ENCODE assay signal across 14 cellular contexts in the genomic region with DNA sequence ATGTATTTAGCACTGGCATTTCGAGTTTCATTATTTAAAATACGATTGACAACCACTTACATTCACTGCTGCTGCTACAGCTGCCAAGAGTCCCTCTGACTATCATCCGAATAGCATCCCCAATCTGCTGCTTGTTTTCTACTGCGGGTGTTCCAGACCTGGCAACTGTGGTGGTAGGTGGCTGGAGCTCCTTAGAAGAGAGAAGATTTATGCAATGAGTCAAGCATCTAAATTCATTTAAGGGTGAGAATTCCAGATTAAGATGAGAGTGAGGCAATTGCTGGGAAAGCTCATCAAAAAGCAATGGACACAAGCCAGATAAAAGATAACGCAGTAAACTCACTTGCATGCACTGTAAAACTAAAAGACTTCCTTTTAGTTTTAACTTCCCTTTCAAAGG. TPM values are rescaled to one million over a fixed set of nuclear protein-coding genes. Genes with fewer than 3 reads are reported as not detected.
DNase-seq lines count a peak whose midpoint lies in the region; ATAC-seq, FAIRE-seq and TF ChIP-seq lines count a peak whose summit lies in the region.
"Had no signal": no experiment of that assay in that cellular context is flagged by ENCODE, and none has a peak within 500 bp of the region (broad histone marks: within the 10 kb centered on the region; RNA-seq: fewer than 3 reads in every experiment).

No MANE protein-coding gene starts in this region.

- H3K4me1 ChIP-seq in A549 (peaks cover 40% of the 10 kb centered on the region), RWPE2 (ENCODE audit: insufficient read depth, poor library complexity, severe bottlenecking) (peaks cover 37% of the 10 kb centered on the region), esophagus muscularis mucosa (peaks cover 9 to 16% (median 10%) of the 10 kb centered on the region in 4 donors)
- H3K4me1 ChIP-seq: testis had no signal

- H3K27ac Mint-ChIP-seq in neural crest cell (ENCODE audit: unreplicated experiment): no peak overlapping the region

- H3K27me3 ChIP-seq in RWPE2 (ENCODE audit: insufficient read depth, poor library complexity, severe bottlenecking) (no peaks in the 10 kb centered on the region), esophagus muscularis mucosa (peaks cover 0 to 5% (median 0%) of the 10 kb centered on the region in 4 donors)
- H3K27me3 ChIP-seq: testis had no signal

- H3K9me3 ChIP-seq in A549 (no peaks in the 10 kb centered on the region), RWPE2 (ENCODE audit: severe bottlenecking) (no peaks in the 10 kb centered on the region), esophagus muscularis mucosa (no peaks in the 10 kb centered on the region)
- H3K9me3 ChIP-seq: testis had no signal

- FAIRE-seq in A549 (lab: Jason Lieb, UNC): no peak

- TF ChIP-seq CTCF in A549 (IDR thresholded peaks at IDR 0.05) (no peak), RWPE2 (IDR thresholded peaks at IDR 0.05; ENCODE audit: poor library complexity, severe bottlenecking) (no peak), esophagus muscularis mucosa (IDR thresholded peaks at IDR 0.05) (no peak), neural crest cell (conservative IDR thresholded peaks at IDR 0.05) (no peak), lower leg skin (IDR thresholded peaks at IDR 0.05) (no peak)

- peak overlapping the region; percentile 20 for H3K4me3 Mint-ChIP-seq in neural crest cell

- H3K4me3 ChIP-seq in A549 (peak overlapping the region; percentile 91), RWPE2 (ENCODE audit: severe bottlenecking) (no peak overlapping the region), esophagus muscularis mucosa (peak overlapping the region; percentile 69 to 84 (median 72)), lower leg skin (ENCODE audit: low read depth, poor library complexity, severe bottlenecking) (no peak overlapping the region)
- H3K4me3 ChIP-seq: testis had no signal

- WGBS in A549 (ENCODE audit: missing lambda C conversion rate): 29% methylated on average over 5 of the region's 5 CpGs
- WGBS in esophagus muscularis mucosa: 71% methylated on average over 5 of the region's 5 CpGs
- 39 to 51% methylated on average over 5 of the region's 5 CpGs for WGBS in lower leg skin, 2 donors

- no peak for TF ChIP-seq RAD21 in A549 (conservative IDR thresholded peaks at IDR 0.05 in 1 of 2, IDR thresholded peaks at IDR 0.05 in 1 of 2)

- DNase-seq in A549 (ENCODE audit: low read depth in 1 of 2, low spot score in 1 of 2) (no peak), RWPE2 (ENCODE audit: low spot score) (no peak), esophagus muscularis mucosa (ENCODE audit: extremely low spot score) (no peak), neural crest cell (ENCODE audit: low read depth, low spot score) (no peak), NCI-H82 (lab: John Stamatoyannopoulos, UW) (no peak), lower leg skin (ENCODE audit: low spot score in 2 of 2) (no peak), KBM-7 (no peak)
- DNase-seq: activated T-cell treated with anti-CD3 and anti-CD28 coated beads for 4 hours, amygdala, testis had no signal

- POLR2A ChIA-PET in A549 (lab: Yijun Ruan, JAX): interaction anchor here (0.8 to 2.3 kb wide), 6 partner anchors 10 to 972 kb away, joined by 3 to 8 read pairs (median 6); no protein-coding TSS in a partner anchor

- H3K27ac ChIP-seq in A549: peak overlapping the region; percentile 96 to 100
- H3K27ac ChIP-seq in RWPE2 (ENCODE audit: poor library complexity, severe bottlenecking): peak overlapping the region; percentile 82
- no peak overlapping the region for H3K27ac ChIP-seq in esophagus muscularis mucosa (replicated peaks in 1 of 4)
- H3K27ac ChIP-seq: testis had no signal

- peaks cover 21% of the 10 kb centered on the region for H3K36me3 Mint-ChIP-seq in neural crest cell (ENCODE audit: low read depth)

- in situ Hi-C loops in KBM-7 (cut with MboI; ENCODE audit: low pct_unique_long_range_greater_than_20kb, low sequenced_read_pairs): loop anchor here (25.0 kb wide), 1 partner anchor 1144 kb away; no protein-coding TSS in a partner anchor

- intact Hi-C loops in esophagus muscularis mucosa (cut with DNase I): loop anchor here (5.0 to 10.0 kb wide), 2 partner anchors 569 to 961 kb away; no protein-coding TSS in a partner anchor
- intact Hi-C loops in lower leg skin (cut with DNase I; ENCODE audit: low total_unique reads): no loop called here

- peaks cover 6% of the 10 kb centered on the region for H3K27me3 Mint-ChIP-seq in neural crest cell (ENCODE audit: low read depth)

- TF ChIP-seq POLR2A in A549 (IDR thresholded peaks at IDR 0.05; ENCODE audit: low read length) (no peak), esophagus muscularis mucosa (IDR thresholded peaks at IDR 0.05; ENCODE audit: low read depth) (no peak), lower leg skin (IDR thresholded peaks at IDR 0.05) (no peak)

- no peaks in the 10 kb centered on the region for H3K9me3 Mint-ChIP-seq in neural crest cell

- TF ChIP-seq EP300 in A549 (IDR thresholded peaks at IDR 0.05) (no peak), esophagus muscularis mucosa (IDR thresholded peaks at IDR 0.05) (no peak)

- CTCF ChIA-PET in A549 (lab: Yijun Ruan, JAX): interaction anchor here (1.0 to 2.8 kb wide), 8 partner anchors 22 to 1158 kb away, joined by 3 to 15 read pairs (median 4); no protein-coding TSS in a partner anchor

- peak overlapping the region; percentile 67 for H3K4me2 ChIP-seq in A549

- ATAC-seq in A549 (no peak), RWPE2 (ENCODE audit: low read depth) (no peak), HG02588 (IDR thresholded peaks at IDR 0.05; ENCODE audit: unreplicated experiment) (no peak)

- H3K36me3 ChIP-seq in RWPE2 (ENCODE audit: low read depth): peaks cover 72% of the 10 kb centered on the region
- H3K36me3 ChIP-seq in esophagus muscularis mucosa: peaks cover 0 to 57% (median 15%) of the 10 kb centered on the region in 4 donors

- peaks cover 17% of the 10 kb centered on the region for H3K4me1 Mint-ChIP-seq in neural crest cell

TF ChIP-seq in A549, 52 proteins besides CTCF, POLR2A, EP300 and RAD21 (continues in another document):
- no peak for TF ChIP-seq MAZ (IDR thresholded peaks at IDR 0.05; ENCODE audit: borderline replicate concordance, low read depth, low read length)
- no peak for TF ChIP-seq CEBPB (IDR thresholded peaks at IDR 0.05)
- TF ChIP-seq EHMT2 (IDR thresholded peaks at IDR 0.05; ENCODE audit: low read depth): no peak
- no peak for TF ChIP-seq ZNF302 (CRISPR knock-in tag; IDR thresholded peaks at IDR 0.05)
- no peak for TF ChIP-seq RARB (CRISPR knock-in tag; IDR thresholded peaks at IDR 0.05)
- TF ChIP-seq, protein P1, sequence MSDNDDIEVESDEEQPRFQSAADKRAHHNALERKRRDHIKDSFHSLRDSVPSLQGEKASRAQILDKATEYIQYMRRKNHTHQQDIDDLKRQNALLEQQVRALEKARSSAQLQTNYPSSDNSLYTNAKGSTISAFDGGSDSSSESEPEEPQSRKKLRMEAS (IDR thresholded peaks at IDR 0.05): no peak
- TF ChIP-seq, protein P2, sequence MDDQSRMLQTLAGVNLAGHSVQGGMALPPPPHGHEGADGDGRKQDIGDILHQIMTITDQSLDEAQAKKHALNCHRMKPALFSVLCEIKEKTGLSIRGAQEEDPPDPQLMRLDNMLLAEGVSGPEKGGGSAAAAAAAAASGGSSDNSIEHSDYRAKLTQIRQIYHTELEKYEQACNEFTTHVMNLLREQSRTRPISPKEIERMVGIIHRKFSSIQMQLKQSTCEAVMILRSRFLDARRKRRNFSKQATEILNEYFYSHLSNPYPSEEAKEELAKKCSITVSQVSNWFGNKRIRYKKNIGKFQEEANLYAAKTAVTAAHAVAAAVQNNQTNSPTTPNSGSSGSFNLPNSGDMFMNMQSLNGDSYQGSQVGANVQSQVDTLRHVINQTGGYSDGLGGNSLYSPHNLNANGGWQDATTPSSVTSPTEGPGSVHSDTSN (IDR thresholded peaks at IDR 0.05): no peak
- TF ChIP-seq POLR2AphosphoS2 (conservative IDR thresholded peaks at IDR 0.05; ENCODE audit: low read length): no peak

RNA-seq across cellular contexts. Expression of gene PLK2, which starts 3.9 kb away (rescaled TPM):
- 168 and 217 TPM in 2 replicates for polyA plus RNA-seq in A549 (2011; rRNA removed)
- 147 and 226 TPM in 2 replicates for polyA plus RNA-seq in A549 (2012; cell fraction: cytosol; rRNA removed)
- polyA plus RNA-seq in A549 (2012; cell fraction: nucleus; rRNA removed): 345 and 402 TPM in 2 replicates
- 230 to 257 TPM (median 240 TPM) in 3 replicates for polyA plus RNA-seq in A549 (2017; fragmentation: RNase III; extraction: RNeasy Plus Mini Kit Qiagen cat#74134 plus additional on column Dnase treatment)
- polyA minus RNA-seq in A549 (2011; rRNA and poly(A)+ RNA removed): 367 and 381 TPM in 2 replicates
- total RNA-seq in esophagus muscularis mucosa: 10 to 100 TPM; 25.7 to 56.5 (median 31.4) TPM
- 15.0 and 25.0 TPM in 2 replicates for total RNA-seq in neural crest cell
- total RNA-seq in lower leg skin: 100 to 1,000 TPM; 109 to 229 (median 153) TPM

RNA-seq across cellular contexts. Expression of gene GAPT, which starts 35.3 kb away (rescaled TPM):
- polyA plus RNA-seq in A549 (2011; rRNA removed) (not detected in 2 replicates), A549 (2017; fragmentation: RNase III; extraction: RNeasy Plus Mini Kit Qiagen cat#74134 plus additional on column Dnase treatment) (not detected in 3 replicates)
- polyA plus RNA-seq in A549 (2012; cell fraction: cytosol; rRNA removed): not detected in 2 replicates
- not detected in 2 replicates for polyA plus RNA-seq in A549 (2012; cell fraction: nucleus; rRNA removed)
- not detected in 2 replicates for polyA minus RNA-seq in A549 (2011; rRNA and poly(A)+ RNA removed)
- total RNA-seq in esophagus muscularis mucosa (1 to 10 TPM in 2 of 4 donors, under 1 TPM in 1, not detected in 1; 0.80 to 3.3 (median 1.2) TPM), neural crest cell (not detected in 2 replicates), lower leg skin (1 to 10 TPM in 1 of 4 donors, under 1 TPM in 1, not detected in 2; 0.39 to 1.6 TPM)
- total RNA-seq: Daoy, LHCN-M2, RPMI7951 had no signal

Comparison
In these comparisons a context has a peak if more than half of its experiments do, and no peak if none do; other contexts are left out.
1. H3K27ac ChIP-seq: peak in A549 (2 of 2) and RWPE2 (single experiment); none in esophagus muscularis mucosa (0 of 4).
2. H3K4me3 ChIP-seq: peak in A549 (single experiment) and esophagus muscularis mucosa (4 of 4); none in RWPE2 (single experiment) and lower leg skin (single experiment).